In genomic region chr12:108712925-108713203, GRCh38 we compare ENCODE assay signal across 27 cellular contexts. TPM values are rescaled to one million over a fixed set of nuclear protein-coding genes. Genes with fewer than 3 reads are reported as not detected.
DNase-seq lines count a peak whose midpoint lies in the region; ATAC-seq, FAIRE-seq and TF ChIP-seq lines count a peak whose summit lies in the region.
"Had no signal": no experiment of that assay in that cellular context is flagged by ENCODE, and none has a peak within 500 bp of the region (broad histone marks: within the 10 kb centered on the region; RNA-seq: fewer than 3 reads in every experiment).

No MANE protein-coding gene starts in this region.

- no peak overlapping the region for H3K9ac ChIP-seq in SU-DHL-6 (ENCODE audit: low read length)

- FAIRE-seq in urothelium cell line (lab: Jason Lieb, UNC) = no peak

- H3K36me3 ChIP-seq in heart left ventricle = peaks cover 0 to 15% (median 0%) of the 10 kb centered on the region in 9 donors
- no peaks in the 10 kb centered on the region for H3K36me3 ChIP-seq in SU-DHL-6 (ENCODE audit: low read length)
- peaks cover 7 to 9% of the 10 kb centered on the region in 2 donors for H3K36me3 ChIP-seq in muscle layer of duodenum (ENCODE audit: control insufficient read depth in 1 of 2, insufficient read depth in 2 of 2, low read length in 2 of 2)
- H3K36me3 ChIP-seq in uterus = no peaks in the 10 kb centered on the region
- H3K36me3 ChIP-seq: thyroid gland had no signal

- no peak for TF ChIP-seq POLR2A in heart left ventricle (IDR thresholded peaks at IDR 0.05)
- TF ChIP-seq POLR2A in uterus (IDR thresholded peaks at IDR 0.05) = no peak

- H3K4me2 ChIP-seq in SU-DHL-6 (ENCODE audit: low read depth, low read length, poor library complexity, severe bottlenecking) = peak overlapping the region; percentile 36

- no peak for ATAC-seq in heart left ventricle
- ATAC-seq in Right ventricle myocardium inferior = no peak
- ATAC-seq in HG03097 (IDR thresholded peaks at IDR 0.05; ENCODE audit: low FRiP score, unreplicated experiment) = no peak
- ATAC-seq: T-cell had no signal

- no peak overlapping the region for H2AFZ ChIP-seq in SU-DHL-6 (ENCODE audit: low read depth, low read length, severe bottlenecking)
- H2AFZ ChIP-seq: hepatocyte had no signal

- TF ChIP-seq CTCF in heart left ventricle (IDR thresholded peaks at IDR 0.05) = no peak
- TF ChIP-seq CTCF in SU-DHL-6 (IDR thresholded peaks at IDR 0.05; ENCODE audit: insufficient read depth, low read length, poor library complexity, severe bottlenecking) = no peak
- TF ChIP-seq CTCF in uterus (IDR thresholded peaks at IDR 0.05) = no peak

- DNase-seq in heart left ventricle = no peak
- no peak for DNase-seq in Right ventricle myocardium inferior (ENCODE audit: missing footprints)
- DNase-seq in uterus = no peak
- no peak for DNase-seq in urothelium cell line (ENCODE audit: low spot score)
- no peak for DNase-seq in middle frontal gyrus (ENCODE audit: extremely low spot score, low spot score)
- DNase-seq: 8988T; activated CD4-positive, alpha-beta memory T cell treated with anti-CD3 and anti-CD28 coated beads, Interleukin-2, amount 10 ng/mL, durations not matched to agents 7 days and 5 days; activated CD4-positive, CD25-positive, alpha-beta regulatory T cell; cerebellar nuclear complex; DND-41; foreskin fibroblast; left lung; midbrain; NCI-H2081 treated with DMSO at 0.1 percent for 48 hours; NCI-H446; posterior cingulate gyrus; SHP77 treated with DMSO at 0.1 percent for 48 hours; stimulated activated naive CD4-positive, alpha-beta T cell treated with Interleukin-2 at 50 U/mL for 16 hours; T-cell; thyroid gland had no signal

- peak overlapping the region in 1 of 12 donors; percentile 20 for H3K4me3 ChIP-seq in heart left ventricle
- H3K4me3 ChIP-seq in SU-DHL-6 (ENCODE audit: insufficient read depth, low read length, poor library complexity, severe bottlenecking) = no peak overlapping the region
- H3K4me3 ChIP-seq in muscle layer of duodenum (ENCODE audit: low read depth in 1 of 2, low read length in 2 of 2) = no peak overlapping the region
- H3K4me3 ChIP-seq in uterus = no peak overlapping the region
- H3K4me3 ChIP-seq: HAP-1, hepatocyte, left lung, thyroid gland had no signal

- no peaks in the 10 kb centered on the region for H3K27me3 ChIP-seq in heart left ventricle
- H3K27me3 ChIP-seq in SU-DHL-6 (ENCODE audit: low read length) = no peaks in the 10 kb centered on the region
- no peaks in the 10 kb centered on the region for H3K27me3 ChIP-seq in muscle layer of duodenum (ENCODE audit: low read depth, low read length)
- no peaks in the 10 kb centered on the region for H3K27me3 ChIP-seq in uterus
- H3K27me3 ChIP-seq: hepatocyte, left lung, thyroid gland had no signal

- peak overlapping the region in 7 of 12 donors; percentile 7 to 71 (median 29) for H3K27ac ChIP-seq in heart left ventricle
- no peak overlapping the region for H3K27ac ChIP-seq in SU-DHL-6 (ENCODE audit: low read depth, low read length)
- H3K27ac ChIP-seq in muscle layer of duodenum (ENCODE audit: low read length) = peak overlapping the region; percentile 14
- peak overlapping the region; percentile 54 to 66 for H3K27ac ChIP-seq in uterus
- H3K27ac ChIP-seq: epithelial cell of prostate, HL-60, thyroid gland had no signal

- H4K20me1 ChIP-seq in SU-DHL-6 (ENCODE audit: low read depth, low read length) = no peaks in the 10 kb centered on the region

- intact Hi-C loops in heart left ventricle (cut with DNase I) (loop anchor here in 1 of 10 donors (2.0 kb wide), 1 partner anchor 16 kb away; no protein-coding TSS in a partner anchor), Right ventricle myocardium inferior (cut with DNase I) (no loop called here), uterus (cut with DNase I; ENCODE audit: low total_unique reads) (no loop called here)

- WGBS in heart left ventricle, 4 donors = 3 to 21% (median 11%) methylated on average over 2 of the region's 2 CpGs

- H3F3A ChIP-seq in SU-DHL-6 (ENCODE audit: insufficient read depth) = no peaks in the 10 kb centered on the region

- H3K9me2 ChIP-seq in SU-DHL-6 (replicated peaks; ENCODE audit: insufficient read depth, low read length) = no peaks in the 10 kb centered on the region

- no peaks in the 10 kb centered on the region for H3K79me2 ChIP-seq in SU-DHL-6 (ENCODE audit: insufficient read depth, low read length)

- H3K4me1 ChIP-seq in heart left ventricle (peaks cover 0 to 89% (median 56%) of the 10 kb centered on the region in 12 donors), muscle layer of duodenum (ENCODE audit: control insufficient read depth in 1 of 2, insufficient read depth in 2 of 2, low read length in 2 of 2) (peaks cover 12 to 39% of the 10 kb centered on the region in 2 donors), uterus (peaks cover 10 to 12% of the 10 kb centered on the region in 2 donors)

- H3K9me3 ChIP-seq in heart left ventricle = no peaks in the 10 kb centered on the region
- no peaks in the 10 kb centered on the region for H3K9me3 ChIP-seq in SU-DHL-6 (ENCODE audit: insufficient read depth, low read length)
- no peaks in the 10 kb centered on the region for H3K9me3 ChIP-seq in muscle layer of duodenum (ENCODE audit: control insufficient read depth in 1 of 2, low read length in 2 of 2)
- H3K9me3 ChIP-seq in uterus = no peaks in the 10 kb centered on the region
- H3K9me3 ChIP-seq: left lung, thyroid gland had no signal

RNA-seq across cellular contexts. Expression of gene CORO1C, which starts 18.5 kb away (rescaled TPM):
- 100 to 1,000 TPM in 1 of 9 donors, 10 to 100 TPM in 8; 48.3 to 119 (median 68.5) TPM for total RNA-seq in heart left ventricle
- 10 to 100 TPM; 18.3 to 55.2 TPM for polyA plus RNA-seq in heart left ventricle
- total RNA-seq in Right ventricle myocardium inferior = 76.4 TPM
- total RNA-seq in uterus = 100 to 1,000 TPM; 129 to 357 (median 235) TPM
